1 cellular context compared by ENCODE assay signal in genomic region chr14:24001078-24001477, GRCh38. TPM values are rescaled to one million over a fixed set of nuclear protein-coding genes. Genes with fewer than 3 reads are reported as not detected.
"Had no signal": no experiment of that assay in that cellular context is flagged by ENCODE, and none has a peak within 500 bp of the region (broad histone marks: within the 10 kb centered on the region; RNA-seq: fewer than 3 reads in every experiment).

No MANE protein-coding gene starts in this region.

RNA-seq across cellular contexts. Expression of gene CARMIL3, which starts 50.7 kb away (rescaled TPM):
- total RNA-seq: PC-3 had no signal
